In the genomic region with DNA sequence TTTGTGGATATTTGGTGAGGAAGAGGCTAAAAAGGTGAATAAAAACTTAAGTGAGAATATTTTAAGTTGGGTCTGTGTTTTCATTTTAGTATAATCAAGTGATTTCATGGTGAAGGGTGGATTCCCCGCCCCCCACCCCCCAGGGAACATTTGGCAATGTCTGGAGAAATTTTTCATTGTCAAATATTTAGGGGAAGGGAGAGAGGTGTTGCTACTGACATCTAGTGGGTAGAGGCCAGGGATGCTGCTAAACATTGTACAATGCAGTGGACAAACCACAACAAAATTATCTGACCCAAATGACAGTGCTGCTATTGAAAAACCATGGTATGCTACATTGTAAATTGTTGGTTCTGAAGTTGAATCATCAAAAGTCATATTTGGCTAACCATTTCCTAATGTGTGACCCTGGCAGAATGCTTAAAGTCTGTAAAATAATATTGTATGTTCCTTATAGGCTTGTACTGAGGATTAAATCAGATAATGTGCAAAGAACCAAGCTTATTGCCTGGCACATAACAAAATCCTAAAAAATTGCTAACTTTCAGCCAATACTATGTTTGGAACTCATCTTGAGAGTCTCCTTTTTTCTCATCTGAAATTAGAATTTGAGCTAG, we compare ENCODE assay signal across 9 cellular contexts. TPM values are rescaled to one million over a fixed set of nuclear protein-coding genes. Genes with fewer than 3 reads are reported as not detected.
DNase-seq lines count a peak whose midpoint lies in the region; ATAC-seq and TF ChIP-seq lines count a peak whose summit lies in the region.
"Had no signal": no experiment of that assay in that cellular context is flagged by ENCODE, and none has a peak within 500 bp of the region (broad histone marks: within the 10 kb centered on the region; RNA-seq: fewer than 3 reads in every experiment).

No MANE protein-coding gene starts in this region.

- no peak overlapping the region for H3K18ac ChIP-seq in IMR-90 (ENCODE audit: low read depth, low read length)

- H2BK20ac ChIP-seq in IMR-90 (ENCODE audit: low read depth, low read length) = no peak overlapping the region

- TF ChIP-seq POLR2A in IMR-90 (IDR thresholded peaks at IDR 0.05; ENCODE audit: low read depth, low read length) = no peak

- no peaks in the 10 kb centered on the region for H3K27me3 Mint-ChIP-seq in activated naive CD8-positive, alpha-beta T cell treated with anti-CD3 and anti-CD28 coated beads for 36 hours
- H3K27me3 Mint-ChIP-seq in mesothelial cell of epicardium (ENCODE audit: low read depth) = no peaks in the 10 kb centered on the region
- H3K27me3 Mint-ChIP-seq: stimulated activated naive CD8-positive, alpha-beta T cell treated with anti-CD3 and anti-CD28 coated beads, Interleukin-15, Interleukin-2, amounts not matched to agents 100 ng/mL and 50 ng/mL, for 24 hours had no signal

- no peak overlapping the region for H2BK120ac ChIP-seq in IMR-90 (ENCODE audit: low read depth, low read length)

- H3K27me3 ChIP-seq in IMR-90 (ENCODE audit: control insufficient read depth, insufficient read depth, low read length) = no peaks in the 10 kb centered on the region

- CTCF ChIA-PET in IMR-90 (lab: Yijun Ruan, JAX) = interaction anchor here (0.5 kb wide), 1 partner anchor 1313 kb away, joined by 3 read pairs; no protein-coding TSS in a partner anchor

- H3K27ac Mint-ChIP-seq in activated naive CD8-positive, alpha-beta T cell treated with anti-CD3 and anti-CD28 coated beads for 36 hours = peak overlapping the region; percentile 29
- peak overlapping the region; percentile 47 for H3K27ac Mint-ChIP-seq in mesothelial cell of epicardium

- peaks cover 26% of the 10 kb centered on the region for H3K36me3 ChIP-seq in IMR-90 (ENCODE audit: control insufficient read depth, insufficient read depth, low read length)

- H3K4me3 Mint-ChIP-seq in activated naive CD8-positive, alpha-beta T cell treated with anti-CD3 and anti-CD28 coated beads for 36 hours = no peak overlapping the region
- H3K4me3 Mint-ChIP-seq in mesothelial cell of epicardium = no peak overlapping the region
- H3K4me3 Mint-ChIP-seq: stimulated activated naive CD8-positive, alpha-beta T cell treated with anti-CD3 and anti-CD28 coated beads, Interleukin-15, Interleukin-2, amounts not matched to agents 100 ng/mL and 50 ng/mL, for 24 hours had no signal

- H2BK15ac ChIP-seq in IMR-90 (ENCODE audit: low read depth, low read length) = no peak overlapping the region

- no peaks in the 10 kb centered on the region for H3K9me3 ChIP-seq in IMR-90 (ENCODE audit: control insufficient read depth, insufficient read depth, low read length)

- WGBS in IMR-90 (ENCODE audit: extremely low coverage in 2 of 2, insufficient read length in 1 of 2), 2 experiments = no CpG with 5 or more reads among the region's 1 CpG

- peak; percentile 70 for TF ChIP-seq RAD21 in IMR-90 (IDR thresholded peaks at IDR 0.05; ENCODE audit: low read length)

- no peak overlapping the region for H4K91ac ChIP-seq in IMR-90 (ENCODE audit: insufficient read depth, low read depth, low read length)

- H4K5ac ChIP-seq in IMR-90 (ENCODE audit: low read depth, low read length) = no peak overlapping the region

- peak; percentile 45 for DNase-seq in DMS114 treated with DMSO at 0.1 percent for 48 hours (lab: John Stamatoyannopoulos, UW; ENCODE audit: unreplicated experiment)
- peak; percentile 56 for DNase-seq in IMR-90
- no peak for DNase-seq in activated naive CD8-positive, alpha-beta T cell treated with anti-CD3 and anti-CD28 coated beads for 36 hours
- DNase-seq in mesothelial cell of epicardium (ENCODE audit: low spot score in 2 of 2, unreplicated experiment in 2 of 2) = no peak
- no peak for DNase-seq in HuH-7 (ENCODE audit: low spot score)
- no peak for DNase-seq in stimulated activated CD4-positive, alpha-beta T cell treated with anti-CD3 and anti-CD28 coated beads, Interleukin-12 subunit alpha, Interleukin-12 subunit beta, amount 100 ng/mL, for 4 hours
- no peak for DNase-seq in coronary artery (ENCODE audit: low spot score)

- H3K9me3 Mint-ChIP-seq in activated naive CD8-positive, alpha-beta T cell treated with anti-CD3 and anti-CD28 coated beads for 36 hours = no peaks in the 10 kb centered on the region
- no peaks in the 10 kb centered on the region for H3K9me3 Mint-ChIP-seq in mesothelial cell of epicardium
- H3K9me3 Mint-ChIP-seq: stimulated activated naive CD8-positive, alpha-beta T cell treated with anti-CD3 and anti-CD28 coated beads, Interleukin-15, Interleukin-2, amounts not matched to agents 100 ng/mL and 50 ng/mL, for 24 hours had no signal

- in situ Hi-C loops in IMR-90 (cut with MboI; ENCODE audit: low sequenced_read_pairs) = no loop called here

- H3K56ac ChIP-seq in IMR-90 (ENCODE audit: extremely low read depth, insufficient read depth, low read length) = no peak overlapping the region

- no peak overlapping the region for H3K4me3 ChIP-seq in IMR-90 (ENCODE audit: insufficient read depth, low read depth, low read length)
- no peak overlapping the region for H3K4me3 ChIP-seq in coronary artery

- no peak overlapping the region for H2AFZ ChIP-seq in IMR-90 (replicated peaks; ENCODE audit: low read length, poor library complexity)

- H2AK9ac ChIP-seq in IMR-90 (replicated peaks; ENCODE audit: low read depth, low read length, poor library complexity) = no peak overlapping the region

- dilution Hi-C loops in IMR-90 (cut with HindIII; ENCODE audit: low sequenced_read_pairs, unreplicated experiment) = no loop called here

- 0 out of 2 replicates have a peak overlapping the region, but pooled peaks have one; percentile 35 for H3K4me2 ChIP-seq in IMR-90 (ENCODE audit: low read depth, low read length)

- H3K14ac ChIP-seq in IMR-90 (replicated peaks; ENCODE audit: low read depth, low read length) = no peak overlapping the region

- H3K4me1 ChIP-seq in IMR-90 (ENCODE audit: control insufficient read depth, insufficient read depth, low read length) = peaks cover 9% of the 10 kb centered on the region

- H3K9me1 ChIP-seq in IMR-90 (ENCODE audit: insufficient read depth, low read length) = no peaks in the 10 kb centered on the region

- peak overlapping the region; percentile 51 for H2BK5ac ChIP-seq in IMR-90 (ENCODE audit: low read depth, low read length, poor library complexity, severe bottlenecking)

- peak; percentile 53; the same call in 1 of the 2 replicates for ATAC-seq in IMR-90 (ENCODE audit: low read depth)
- no peak for ATAC-seq in HG03442 (IDR thresholded peaks at IDR 0.05; ENCODE audit: unreplicated experiment)

- no peak overlapping the region for H3K23ac ChIP-seq in IMR-90 (ENCODE audit: low read depth, low read length)

- H4K8ac ChIP-seq in IMR-90 (ENCODE audit: low read depth in 2 of 2, low read length in 2 of 2) = no peak overlapping the region

- peaks cover 30% of the 10 kb centered on the region for H3K4me1 Mint-ChIP-seq in activated naive CD8-positive, alpha-beta T cell treated with anti-CD3 and anti-CD28 coated beads for 36 hours
- peaks cover 18% of the 10 kb centered on the region for H3K4me1 Mint-ChIP-seq in mesothelial cell of epicardium

- H3K79me1 ChIP-seq in IMR-90 (ENCODE audit: low read depth in 1 of 2, low read length in 2 of 2) = peaks cover 7 to 53% of the 10 kb centered on the region in 2 experiments

- no peak overlapping the region for H3K4ac ChIP-seq in IMR-90 (ENCODE audit: low read depth, low read length)

- no TSS peak for BruUV-seq in IMR-90 (replicated peaks; lab: Mats Ljungman, UMichigan)

- H2AK5ac ChIP-seq in IMR-90 (ENCODE audit: low read depth, low read length) = no peak overlapping the region

- H3K36me3 Mint-ChIP-seq in activated naive CD8-positive, alpha-beta T cell treated with anti-CD3 and anti-CD28 coated beads for 36 hours = peaks cover 30% of the 10 kb centered on the region
- H3K36me3 Mint-ChIP-seq in mesothelial cell of epicardium = peaks cover 15% of the 10 kb centered on the region

- peak overlapping the region; percentile 53; the same call in 1 of the 2 replicates for H3K27ac ChIP-seq in IMR-90 (ENCODE audit: insufficient read depth, low read length)
- peak overlapping the region in 1 of 2 donors; percentile 1 for H3K27ac ChIP-seq in coronary artery

- H4K20me1 ChIP-seq in IMR-90 (ENCODE audit: insufficient read depth, low read length) = peaks cover 58% of the 10 kb centered on the region

- POLR2A ChIA-PET in IMR-90 (lab: Charles Lee; ENCODE audit: unreplicated experiment) = interaction anchor here (0.6 kb wide), 1 partner anchor 113 kb away, joined by 3 read pairs; a partner anchor contains a TSS

- TF ChIP-seq CTCF in IMR-90 (conservative IDR thresholded peaks at IDR 0.05; ENCODE audit: low read depth, low read length) (peak; percentile 63), mesothelial cell of epicardium (IDR thresholded peaks at IDR 0.05; ENCODE audit: unreplicated experiment) (peak; percentile 3), coronary artery (IDR thresholded peaks at IDR 0.05) (no peak)

- intact Hi-C loops in IMR-90 (cut with micrococcal nuclease) = loop anchor here (1.0 kb wide), 2 partner anchors 67 to 113 kb away; a partner anchor contains a TSS

- H3K9ac ChIP-seq in IMR-90 (ENCODE audit: low read depth, low read length) = no peak overlapping the region

TF ChIP-seq in IMR-90, 13 proteins besides CTCF, POLR2A, EP300 and RAD21:
- TF ChIP-seq CEBPB (IDR thresholded peaks at IDR 0.05; ENCODE audit: low read depth, low read length) = peak; percentile 50; the same call in 1 of the 2 replicates
- TF ChIP-seq SMC3 (IDR thresholded peaks at IDR 0.05; ENCODE audit: low read depth, low read length) = peak; percentile 53
- TF ChIP-seq RFX5 (IDR thresholded peaks at IDR 0.05; ENCODE audit: low read depth, low read length) = no peak

RNA-seq across cellular contexts. Expression of a gene that starts 5.6 kb away (rescaled TPM):
- total RNA-seq in IMR-90 (2012; rRNA removed) (29.8 and 53.9 TPM in 2 replicates), mesothelial cell of epicardium (75.4 to 85.4 TPM (median 83.4 TPM) in 3 replicates)
- polyA plus RNA-seq in IMR-90 (2012; rRNA removed) = 31.1 and 44.9 TPM in 2 replicates
- polyA plus RNA-seq in IMR-90 (2012; cell fraction: cytosol; rRNA removed) = 4.1 and 6.3 TPM in 2 replicates
- 14.3 and 55.7 TPM in 2 replicates for polyA plus RNA-seq in IMR-90 (2012; cell fraction: nucleus; rRNA removed; ENCODE audit: low replicate concordance)
- total RNA-seq in activated naive CD8-positive, alpha-beta T cell treated with anti-CD3 and anti-CD28 coated beads for 36 hours = 10 to 100 TPM; 24.1 to 30.5 TPM

RNA-seq across cellular contexts. Expression of a gene that starts 22.8 kb away (rescaled TPM):
- 101 and 125 TPM in 2 replicates for total RNA-seq in IMR-90 (2012; rRNA removed)
- polyA plus RNA-seq in IMR-90 (2012; rRNA removed) = 87.0 and 117 TPM in 2 replicates
- polyA plus RNA-seq in IMR-90 (2012; cell fraction: cytosol; rRNA removed) = 100 and 151 TPM in 2 replicates
- polyA plus RNA-seq in IMR-90 (2012; cell fraction: nucleus; rRNA removed; ENCODE audit: low replicate concordance) = 60.2 and 79.7 TPM in 2 replicates
- total RNA-seq in activated naive CD8-positive, alpha-beta T cell treated with anti-CD3 and anti-CD28 coated beads for 36 hours = 10 to 100 TPM; 27.2 to 29.4 TPM
- total RNA-seq in mesothelial cell of epicardium = 46.3 to 51.6 TPM (median 48.9 TPM) in 3 replicates

RNA-seq across cellular contexts. Expression of a gene that starts 53.5 kb away (rescaled TPM):
- total RNA-seq in IMR-90 (2012; rRNA removed) = 2.2 and 2.8 TPM in 2 replicates
- polyA plus RNA-seq in IMR-90 (2012; rRNA removed) = 2.5 and 2.7 TPM in 2 replicates
- 1.1 and 1.3 TPM in 2 replicates for polyA plus RNA-seq in IMR-90 (2012; cell fraction: cytosol; rRNA removed)
- 1.5 and 4.6 TPM in 2 replicates for polyA plus RNA-seq in IMR-90 (2012; cell fraction: nucleus; rRNA removed; ENCODE audit: low replicate concordance)
- 10 to 100 TPM in 1 of 2 experiments, 1 to 10 TPM in 1; 7.6 to 10.4 TPM for total RNA-seq in activated naive CD8-positive, alpha-beta T cell treated with anti-CD3 and anti-CD28 coated beads for 36 hours
- 15.7 to 18.5 TPM (median 15.9 TPM) in 3 replicates for total RNA-seq in mesothelial cell of epicardium

Comparison
In these comparisons a context has a peak if more than half of its experiments do, and no peak if none do; other contexts are left out.
1. DNase-seq: peak in DMS114 treated with DMSO at 0.1 percent for 48 hours (single experiment) and IMR-90 (single experiment); none in activated naive CD8-positive, alpha-beta T cell treated with anti-CD3 and anti-CD28 coated beads for 36 hours (single experiment), mesothelial cell of epicardium (0 of 2), HuH-7 (single experiment), stimulated activated CD4-positive, alpha-beta T cell treated with anti-CD3 and anti-CD28 coated beads, Interleukin-12 subunit alpha, Interleukin-12 subunit beta, amount 100 ng/mL, for 4 hours (single experiment) and coronary artery (single experiment).